Comparison of ENCODE assay signal across 25 cellular contexts in the genomic region with DNA sequence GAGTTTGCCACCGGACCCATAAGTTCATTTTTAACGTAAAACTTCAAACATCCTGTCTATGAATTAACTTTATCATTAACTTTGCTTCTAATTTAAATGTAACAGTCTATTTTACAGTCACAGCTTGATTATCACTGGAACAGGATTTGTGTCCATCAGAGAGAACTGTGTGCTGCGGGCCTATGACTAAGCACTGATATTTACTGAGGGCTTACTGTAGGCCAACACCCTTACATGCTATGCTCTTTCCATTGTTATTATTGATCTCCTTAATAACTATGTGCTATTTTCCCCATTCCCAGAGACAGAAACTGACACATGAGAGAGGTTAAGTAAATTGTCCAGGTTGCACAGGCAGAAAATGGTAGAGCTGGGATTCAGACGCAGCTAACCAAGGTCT. TPM values are rescaled to one million over a fixed set of nuclear protein-coding genes. Genes with fewer than 3 reads are reported as not detected.
DNase-seq lines count a peak whose midpoint lies in the region; ATAC-seq, FAIRE-seq and TF ChIP-seq lines count a peak whose summit lies in the region.
"Had no signal": no experiment of that assay in that cellular context is flagged by ENCODE, and none has a peak within 500 bp of the region (broad histone marks: within the 10 kb centered on the region; RNA-seq: fewer than 3 reads in every experiment).

No MANE protein-coding gene starts in this region.

- H3K4me1 Mint-ChIP-seq in Calu3 (ENCODE audit: low read depth, unreplicated experiment) = peaks cover 20% of the 10 kb centered on the region

- peak; percentile 18 for DNase-seq in Calu3
- peak; percentile 37 for DNase-seq in NCI-H460 (ENCODE audit: extremely low read depth, low read depth)
- peak; percentile 76 for DNase-seq in bronchial epithelial cell (ENCODE audit: low read depth)
- DNase-seq in effector memory CD4-positive, alpha-beta T cell = no peak
- DNase-seq in DMS153 treated with DMSO at 0.1 percent for 48 hours (lab: John Stamatoyannopoulos, UW; ENCODE audit: unreplicated experiment) = no peak
- DNase-seq in stimulated activated naive CD4-positive, alpha-beta T cell (lab: John Stamatoyannopoulos, UW) = no peak
- DNase-seq: 8988T; CD8-positive, alpha-beta T cell; DND-41; H7 had no signal

- H3K9me3 Mint-ChIP-seq in Calu3 (ENCODE audit: low read depth, unreplicated experiment) = no peaks in the 10 kb centered on the region
- H3K9me3 Mint-ChIP-seq: CD14-positive monocyte; CD8-positive, alpha-beta T cell; HFFc6 had no signal

- TF ChIP-seq CTCF in Calu3 (IDR thresholded peaks at IDR 0.05; ENCODE audit: unreplicated experiment) (no peak), bronchial epithelial cell (IDR thresholded peaks at IDR 0.05; ENCODE audit: insufficient read depth, low read length, severe bottlenecking) (no peak)

- ATAC-seq in esophagus mucosa (peak; percentile 96), GM18502 (IDR thresholded peaks at IDR 0.05; ENCODE audit: poor library complexity, unreplicated experiment) (no peak)
- ATAC-seq: CD8-positive, alpha-beta T cell; GM12878; HCT116; K562 had no signal

- H3K27me3 ChIP-seq in bronchial epithelial cell (ENCODE audit: control insufficient read depth, insufficient read depth, low read length) = no peaks in the 10 kb centered on the region
- no peaks in the 10 kb centered on the region for H3K27me3 ChIP-seq in effector memory CD4-positive, alpha-beta T cell (replicated peaks; ENCODE audit: control insufficient read depth, insufficient read depth, low read length, poor library complexity, severe bottlenecking)
- H3K27me3 ChIP-seq: BLaER1 had no signal

- H3K9me3 ChIP-seq in effector memory CD4-positive, alpha-beta T cell (ENCODE audit: control insufficient read depth, low read length) = no peaks in the 10 kb centered on the region
- H3K9me3 ChIP-seq: BLaER1 had no signal

- H3K36me3 Mint-ChIP-seq in Calu3 (ENCODE audit: insufficient read depth, unreplicated experiment) = no peaks in the 10 kb centered on the region
- H3K36me3 Mint-ChIP-seq: CD14-positive monocyte; CD8-positive, alpha-beta T cell had no signal

- H3K4me1 ChIP-seq in effector memory CD4-positive, alpha-beta T cell (ENCODE audit: control insufficient read depth, insufficient read depth, low read length, poor library complexity, severe bottlenecking) = no peaks in the 10 kb centered on the region
- H3K4me1 ChIP-seq: BLaER1 had no signal

- H3K27ac Mint-ChIP-seq in Calu3 (ENCODE audit: unreplicated experiment) = peak overlapping the region; percentile 10
- H3K27ac Mint-ChIP-seq: CD14-positive monocyte; CD8-positive, alpha-beta T cell; HFFc6 had no signal

- FAIRE-seq in bronchial epithelial cell (lab: Jason Lieb, UNC) = no peak
- FAIRE-seq: D721Med, GM12878, HTR-8/SVneo, K562 had no signal

- no peaks in the 10 kb centered on the region for H3K27me3 Mint-ChIP-seq in Calu3 (ENCODE audit: unreplicated experiment)

- no peak overlapping the region for H3K27ac ChIP-seq in effector memory CD4-positive, alpha-beta T cell (ENCODE audit: insufficient read depth, low read length, poor library complexity, severe bottlenecking)
- H3K27ac ChIP-seq: BLaER1, GM23248 had no signal

- BruUV-seq in Calu3 (replicated peaks; lab: Mats Ljungman, UMichigan) = no TSS peak

- H3K4me3 Mint-ChIP-seq in Calu3 (ENCODE audit: low read depth, unreplicated experiment) = no peak overlapping the region
- H3K4me3 Mint-ChIP-seq: CD8-positive, alpha-beta T cell; HFFc6 had no signal

- H3K36me3 ChIP-seq in bronchial epithelial cell (ENCODE audit: control insufficient read depth, insufficient read depth, low read length) = no peaks in the 10 kb centered on the region
- H3K36me3 ChIP-seq in effector memory CD4-positive, alpha-beta T cell (ENCODE audit: control insufficient read depth, insufficient read depth, low read length) = no peaks in the 10 kb centered on the region
- H3K36me3 ChIP-seq: BLaER1 had no signal

- no peak overlapping the region for H3K4me3 ChIP-seq in bronchial epithelial cell (ENCODE audit: low read depth, low read length)
- no peak overlapping the region for H3K4me3 ChIP-seq in effector memory CD4-positive, alpha-beta T cell (ENCODE audit: insufficient read depth, low read depth, low read length, poor library complexity, severe bottlenecking)
- H3K4me3 ChIP-seq: BLaER1, GM12878, GM23248, K562 had no signal

- CTCF ChIA-PET in Calu3 (lab: Charles Lee) = interaction anchor here (0.6 to 3.3 kb wide), 6 partner anchors 9 to 649 kb away, joined by 3 to 23 read pairs (median 3); no protein-coding TSS in a partner anchor

- intact Hi-C loops in Calu3 (cut with micrococcal nuclease; ENCODE audit: unreplicated experiment) = loop anchor here (5.0 to 10.0 kb wide), 3 partner anchors 102 to 825 kb away; no protein-coding TSS in a partner anchor

RNA-seq across cellular contexts. Expression of gene GPR151, which starts 24.0 kb away (rescaled TPM):
- total RNA-seq in Calu3 (2022) = not detected in 2 replicates
- not detected in 2 replicates for total RNA-seq in NCI-H460 (2014; rRNA removed; shearing (Covaris generic))
- polyA plus RNA-seq in NCI-H460 (2014; cell fraction: nucleus; rRNA removed) = not detected in 2 replicates
- not detected in 2 replicates for total RNA-seq in bronchial epithelial cell
- not detected for total RNA-seq in esophagus mucosa
- total RNA-seq: A673; CD8-positive, alpha-beta T cell; G401; GM12878; GM23248; H7; HFFc6; IMR-90; K562 had no signal
- polyA plus RNA-seq: AG04450, CD14-positive monocyte, GM23248, IMR-90 had no signal

Comparison
In these comparisons a context has a peak if more than half of its experiments do, and no peak if none do; other contexts are left out.
1. DNase-seq: peak in Calu3 (single experiment), NCI-H460 (single experiment) and bronchial epithelial cell (single experiment); none in effector memory CD4-positive, alpha-beta T cell (0 of 3), DMS153 treated with DMSO at 0.1 percent for 48 hours (single experiment) and stimulated activated naive CD4-positive, alpha-beta T cell (0 of 6).